ENCODE assay signal across 8 cellular contexts in the genomic region with DNA sequence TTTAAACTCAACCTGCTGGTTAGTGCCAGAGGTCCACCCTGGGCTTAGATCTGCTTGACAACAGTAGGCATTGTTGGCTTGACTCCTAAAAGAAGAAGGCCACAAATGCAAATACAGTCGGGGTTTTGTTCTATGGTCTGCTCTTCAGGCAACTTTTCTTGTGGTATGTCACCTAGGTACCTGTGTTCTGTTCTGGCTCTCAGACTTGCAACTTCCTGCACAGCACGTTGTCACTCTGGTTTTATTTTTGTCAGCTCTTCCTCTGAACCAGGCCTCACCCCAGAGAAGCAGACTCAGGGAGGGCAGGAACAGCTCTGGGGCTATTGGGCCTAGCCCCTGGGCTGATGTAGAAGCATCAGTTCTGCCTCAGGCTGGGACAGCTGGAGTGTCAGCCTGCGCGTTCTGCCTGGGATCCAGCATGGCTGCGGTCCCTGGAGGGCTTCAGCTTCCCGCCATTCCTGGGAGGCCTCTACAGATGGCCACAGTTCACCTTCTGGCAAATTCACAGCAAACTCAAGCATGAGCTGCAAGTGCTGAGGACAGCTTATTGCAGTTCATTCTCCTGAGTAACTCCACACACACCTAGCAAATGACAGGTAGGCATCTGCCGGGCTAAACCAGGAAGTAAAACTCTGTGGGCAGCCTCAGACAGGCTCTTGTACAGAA. TPM values are rescaled to one million over a fixed set of nuclear protein-coding genes. Genes with fewer than 3 reads are reported as not detected.
DNase-seq lines count a peak whose midpoint lies in the region; ATAC-seq, FAIRE-seq and TF ChIP-seq lines count a peak whose summit lies in the region.

No MANE protein-coding gene starts in this region.

- peak; percentile 27 for FAIRE-seq in islet of Langerhans (lab: Jason Lieb, UNC)

- H3K27ac ChIP-seq in cardiac muscle cell = peak overlapping the region; percentile 44
- H3K27ac ChIP-seq in uterus = peak overlapping the region; percentile 74 to 80

- peaks cover 13% of the 10 kb centered on the region for H3K36me3 Mint-ChIP-seq in activated CD4-positive, alpha-beta T cell treated with anti-CD3 and anti-CD28 coated beads, Interleukin-2, amount 10 ng/mL, durations not matched to agents 24 days and 14 days (ENCODE audit: low read depth)

- peaks cover 74% of the 10 kb centered on the region for H3K4me1 Mint-ChIP-seq in activated CD4-positive, alpha-beta T cell treated with anti-CD3 and anti-CD28 coated beads, Interleukin-2, amount 10 ng/mL, durations not matched to agents 24 days and 14 days

- DNase-seq in cardiac muscle cell (ENCODE audit: low read depth in 1 of 2, low spot score in 1 of 2) = no peak
- DNase-seq in cardiac septum (ENCODE audit: low spot score) = no peak
- peak; percentile 88 for DNase-seq in activated CD4-positive, alpha-beta T cell treated with anti-CD3 and anti-CD28 coated beads, Interleukin-2, amount 10 ng/mL, durations not matched to agents 24 days and 14 days
- no peak for DNase-seq in uterus
- no peak for DNase-seq in NCI-H2196 treated with DMSO at 0.1 percent for 48 hours (lab: John Stamatoyannopoulos, UW; ENCODE audit: unreplicated experiment)
- no peak for DNase-seq in SHP77 treated with DMSO at 0.1 percent for 48 hours (lab: John Stamatoyannopoulos, UW)

- H3K4me3 ChIP-seq in cardiac muscle cell (no peak overlapping the region), uterus (no peak overlapping the region)

- intact Hi-C loops in cardiac septum (cut with DNase I) = no loop called here
- intact Hi-C loops in activated CD4-positive, alpha-beta T cell treated with anti-CD3 and anti-CD28 coated beads, Interleukin-2, amount 10 ng/mL, durations not matched to agents 24 days and 14 days (cut with micrococcal nuclease) = loop anchor here (1.0 to 10.0 kb wide), 4 partner anchors 8 to 786 kb away; no protein-coding TSS in a partner anchor
- intact Hi-C loops in uterus (cut with DNase I; ENCODE audit: low total_unique reads) = no loop called here

- no peaks in the 10 kb centered on the region for H3K27me3 Mint-ChIP-seq in activated CD4-positive, alpha-beta T cell treated with anti-CD3 and anti-CD28 coated beads, Interleukin-2, amount 10 ng/mL, durations not matched to agents 24 days and 14 days

- H3K27me3 ChIP-seq in cardiac muscle cell = no peaks in the 10 kb centered on the region
- H3K27me3 ChIP-seq in uterus = no peaks in the 10 kb centered on the region

- TF ChIP-seq POLR2A in uterus (IDR thresholded peaks at IDR 0.05) = no peak

- no peaks in the 10 kb centered on the region for H3K36me3 ChIP-seq in cardiac muscle cell
- H3K36me3 ChIP-seq in uterus = no peaks in the 10 kb centered on the region

- peak overlapping the region; percentile 39 for H3K4me3 Mint-ChIP-seq in activated CD4-positive, alpha-beta T cell treated with anti-CD3 and anti-CD28 coated beads, Interleukin-2, amount 10 ng/mL, durations not matched to agents 24 days and 14 days

- ATAC-seq in HG03108 (IDR thresholded peaks at IDR 0.05; ENCODE audit: unreplicated experiment) = peak; percentile 45

- H3K27ac Mint-ChIP-seq in activated CD4-positive, alpha-beta T cell treated with anti-CD3 and anti-CD28 coated beads, Interleukin-2, amount 10 ng/mL, durations not matched to agents 24 days and 14 days = peak overlapping the region; percentile 91

- TF ChIP-seq CTCF in cardiac muscle cell (IDR thresholded peaks at IDR 0.05; ENCODE audit: low read depth, low read length) (no peak), uterus (IDR thresholded peaks at IDR 0.05) (no peak)

- H3K4me1 ChIP-seq in cardiac muscle cell (ENCODE audit: low read depth) (peaks cover 29% of the 10 kb centered on the region), uterus (no peaks in the 10 kb centered on the region)

- H3K9me3 Mint-ChIP-seq in activated CD4-positive, alpha-beta T cell treated with anti-CD3 and anti-CD28 coated beads, Interleukin-2, amount 10 ng/mL, durations not matched to agents 24 days and 14 days = peaks cover 8% of the 10 kb centered on the region

- H3K9me3 ChIP-seq in cardiac muscle cell (ENCODE audit: low read depth) (no peaks in the 10 kb centered on the region), uterus (no peaks in the 10 kb centered on the region)

RNA-seq across cellular contexts. Expression of a gene that starts 11.0 kb away (rescaled TPM):
- 54.0 and 84.9 TPM in 2 replicates for total RNA-seq in cardiac muscle cell
- polyA plus RNA-seq in cardiac muscle cell = 98.7 and 160 TPM in 2 replicates
- 42.0 TPM for total RNA-seq in cardiac septum
- total RNA-seq in activated CD4-positive, alpha-beta T cell treated with anti-CD3 and anti-CD28 coated beads, Interleukin-2, amount 10 ng/mL, durations not matched to agents 24 days and 14 days = 45.2 and 53.6 TPM in 2 replicates
- 100 to 1,000 TPM in 3 of 4 donors, 10 to 100 TPM in 1; 17.4 to 157 (median 138) TPM for total RNA-seq in uterus

RNA-seq across cellular contexts. Expression of a gene that starts 58.3 kb away (rescaled TPM):
- 10.9 and 25.6 TPM in 2 replicates for total RNA-seq in cardiac muscle cell
- 28.3 and 37.8 TPM in 2 replicates for polyA plus RNA-seq in cardiac muscle cell
- 31.1 TPM for total RNA-seq in cardiac septum
- total RNA-seq in activated CD4-positive, alpha-beta T cell treated with anti-CD3 and anti-CD28 coated beads, Interleukin-2, amount 10 ng/mL, durations not matched to agents 24 days and 14 days = 26.3 and 31.1 TPM in 2 replicates
- total RNA-seq in uterus = 10 to 100 TPM in 3 of 4 donors, 1 to 10 TPM in 1; 10.0 to 36.4 (median 29.4) TPM

RNA-seq across cellular contexts. Expression of a gene that starts 58.7 kb away (rescaled TPM):
- total RNA-seq in cardiac muscle cell (19.9 and 31.0 TPM in 2 replicates), cardiac septum (51.4 TPM), uterus (100 to 1,000 TPM in 2 of 4 donors, 10 to 100 TPM in 2; 21.3 to 114 (median 92.5) TPM)
- 31.3 and 45.8 TPM in 2 replicates for polyA plus RNA-seq in cardiac muscle cell
- 38.3 and 41.8 TPM in 2 replicates for total RNA-seq in activated CD4-positive, alpha-beta T cell treated with anti-CD3 and anti-CD28 coated beads, Interleukin-2, amount 10 ng/mL, durations not matched to agents 24 days and 14 days
